ENCODE assay signal across 14 cellular contexts in the genomic region with DNA sequence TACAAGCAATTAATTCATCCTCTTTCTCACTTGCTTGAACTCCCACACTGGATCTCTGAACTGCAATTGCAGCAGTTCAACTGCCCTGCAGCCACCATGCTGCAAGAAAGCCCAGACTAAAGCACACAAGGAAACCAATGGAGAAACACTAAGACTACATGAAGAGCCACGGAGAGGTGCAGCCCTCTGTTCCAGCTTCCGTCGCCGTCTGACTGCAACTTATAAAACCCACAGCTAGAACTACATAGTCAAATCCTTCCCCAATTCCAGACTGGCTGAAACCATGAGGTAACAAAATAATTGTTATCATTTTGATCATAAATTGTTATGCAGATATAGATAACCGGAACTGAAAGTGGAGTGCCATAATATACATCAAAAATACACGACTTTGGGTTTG. TPM values are rescaled to one million over a fixed set of nuclear protein-coding genes. Genes with fewer than 3 reads are reported as not detected.
"Had no signal": no experiment of that assay in that cellular context is flagged by ENCODE, and none has a peak within 500 bp of the region (broad histone marks: within the 10 kb centered on the region; RNA-seq: fewer than 3 reads in every experiment).

No MANE protein-coding gene starts in this region.

- H3K4me3 Mint-ChIP-seq: WTC11 had no signal

- ATAC-seq: left cardiac atrium, WTC11 had no signal

- H3K27ac Mint-ChIP-seq: WTC11 had no signal

- H3K4me3 ChIP-seq: lung, right atrium auricular region, skin epidermis, tibial artery, vagina had no signal

- DNase-seq: activated CD4-positive, alpha-beta T cell treated with anti-CD3 and anti-CD28 coated beads, Interleukin-2, amount 50 U/mL, for 48 hours; anterior cingulate cortex; dermis blood vessel endothelial cell; left cardiac atrium; midbrain; stimulated activated CD4-positive, alpha-beta T cell treated with anti-CD3 and anti-CD28 coated beads, Interleukin-4, amount 100 ng/mL, for 4 hours; tibial artery had no signal

- H3K27me3 ChIP-seq: right atrium auricular region, tibial artery, vagina had no signal

- H3K4me1 ChIP-seq: right atrium auricular region, tibial artery, vagina had no signal

- H3K9me3 ChIP-seq: vagina had no signal

- H3K36me3 ChIP-seq: right atrium auricular region, tibial artery, vagina had no signal

RNA-seq across cellular contexts. Expression of gene THEMIS, which starts 21.1 kb away (rescaled TPM):
- total RNA-seq: dermis blood vessel endothelial cell, glomerular endothelial cell, SK-MEL-5, WTC11 had no signal
